38 cellular contexts compared by ENCODE assay signal in genomic region chr17:77560417-77560816, GRCh38.
"Had no signal": no experiment of that assay in that cellular context is flagged by ENCODE, and none has a peak within 500 bp of the region (broad histone marks: within the 10 kb centered on the region; RNA-seq: fewer than 3 reads in every experiment).

No MANE protein-coding gene starts in this region.

- H3K36me3 Mint-ChIP-seq: activated CD8-positive, alpha-beta memory T cell treated with anti-CD3 and anti-CD28 coated beads, Interleukin-2, amount 10 ng/mL, durations not matched to agents 7 days and 5 days; activated naive CD4-positive, alpha-beta T cell treated with anti-CD3 and anti-CD28 coated beads, Interleukin-2, amount 10 ng/mL, durations not matched to agents 7 days and 5 days; activated naive CD4-positive, alpha-beta T cell treated with anti-CD3 and anti-CD28 coated beads, Interleukin-2, amount 50 U/mL, for 24 hours; activated naive CD8-positive, alpha-beta T cell; activated naive CD8-positive, alpha-beta T cell treated with anti-CD3 and anti-CD28 coated beads, Interleukin-2, amount 10 ng/mL, durations not matched to agents 7 days and 5 days; brain had no signal

- H3K9me3 ChIP-seq: ascending aorta had no signal

- DNase-seq: activated CD4-positive, alpha-beta memory T cell treated with anti-CD3 and anti-CD28 coated beads, Interleukin-2, amount 10 ng/mL, durations not matched to agents 7 days and 5 days; activated CD4-positive, alpha-beta T cell treated with anti-CD3 and anti-CD28 coated beads for 1 hour; activated CD4-positive, alpha-beta T cell treated with anti-CD3 and anti-CD28 coated beads for 36 hours; activated CD4-positive, alpha-beta T cell treated with anti-CD3 and anti-CD28 coated beads for 48 hours; activated CD4-positive, alpha-beta T cell treated with anti-CD3 and anti-CD28 coated beads, Interleukin-2, amount 10 ng/mL, durations not matched to agents 7 days and 5 days; activated CD4-positive, alpha-beta T cell treated with anti-CD3 and anti-CD28 coated beads, Interleukin-2, amount 50 U/mL, for 48 hours; activated CD4-positive, CD25-positive, alpha-beta regulatory T cell; activated CD8-positive, alpha-beta memory T cell treated with anti-CD3 and anti-CD28 coated beads for 24 hours; activated CD8-positive, alpha-beta memory T cell treated with anti-CD3 and anti-CD28 coated beads, Interleukin-2, amount 10 ng/mL, durations not matched to agents 7 days and 5 days; activated CD8-positive, alpha-beta memory T cell treated with anti-CD3 and anti-CD28 coated beads, Interleukin-2, amount 50 U/mL, for 48 hours; activated CD8-positive, alpha-beta T cell treated with anti-CD3 and anti-CD28 coated beads, Interleukin-2, amount 10 ng/mL, durations not matched to agents 7 days and 5 days; activated effector memory CD4-positive, alpha-beta T cell treated with Interleukin-2 at 50 U/mL for 16 hours; activated gamma-delta T cell; activated naive CD4-positive, alpha-beta T cell treated with anti-CD3 and anti-CD28 coated beads, Interleukin-2, amount 10 ng/mL, durations not matched to agents 7 days and 5 days; activated naive CD4-positive, alpha-beta T cell treated with Interleukin-2 at 50 U/mL for 16 hours; activated naive CD8-positive, alpha-beta T cell treated with anti-CD3 and anti-CD28 coated beads, Interleukin-2, amount 10 ng/mL, durations not matched to agents 7 days and 5 days; activated naive CD8-positive, alpha-beta T cell treated with anti-CD3 and anti-CD28 coated beads, Interleukin-2, amount 50 U/mL, for 24 hours; activated T-cell treated with anti-CD3 and anti-CD28 coated beads, Interleukin-2, amount 50 U/mL, for 24 hours; activated T-cell treated with anti-CD3 and anti-CD28 coated beads, Interleukin-2, amount 50 U/mL, for 48 hours; amygdala; anterior cingulate cortex; caudate nucleus; cerebellar nuclear complex; T-helper 1 cell; T-helper 2 cell; T-helper 9 cell; WERI-Rb-1 had no signal

- H3K27me3 Mint-ChIP-seq: activated naive CD4-positive, alpha-beta T cell treated with anti-CD3 and anti-CD28 coated beads, Interleukin-2, amount 50 U/mL, for 24 hours; activated naive CD8-positive, alpha-beta T cell; activated naive CD8-positive, alpha-beta T cell treated with anti-CD3 and anti-CD28 coated beads, Interleukin-2, amount 50 U/mL, for 24 hours had no signal

- H3K4me3 ChIP-seq: ascending aorta, cardiac muscle cell had no signal

- H3K36me3 ChIP-seq: ascending aorta, cardiac muscle cell had no signal

- H3K27ac Mint-ChIP-seq: activated CD4-positive, alpha-beta memory T cell treated with anti-CD3 and anti-CD28 coated beads, Interleukin-2, amount 10 ng/mL, durations not matched to agents 7 days and 5 days; activated CD4-positive, alpha-beta T cell treated with anti-CD3 and anti-CD28 coated beads for 36 hours; activated CD4-positive, alpha-beta T cell treated with anti-CD3 and anti-CD28 coated beads, Interleukin-2, amount 10 ng/mL, durations not matched to agents 7 days and 5 days; activated CD8-positive, alpha-beta memory T cell treated with anti-CD3 and anti-CD28 coated beads, Interleukin-2, amount 10 ng/mL, durations not matched to agents 7 days and 5 days; activated CD8-positive, alpha-beta T cell treated with anti-CD3 and anti-CD28 coated beads, Interleukin-2, amount 10 ng/mL, durations not matched to agents 7 days and 5 days; activated naive CD4-positive, alpha-beta T cell treated with anti-CD3 and anti-CD28 coated beads, Interleukin-2, amount 10 ng/mL, durations not matched to agents 7 days and 5 days; activated naive CD8-positive, alpha-beta T cell; activated naive CD8-positive, alpha-beta T cell treated with anti-CD3 and anti-CD28 coated beads, Interleukin-2, amount 10 ng/mL, durations not matched to agents 7 days and 5 days; activated naive CD8-positive, alpha-beta T cell treated with anti-CD3 and anti-CD28 coated beads, Interleukin-2, amount 50 U/mL, for 24 hours; activated T-cell treated with anti-CD3 and anti-CD28 coated beads, Interleukin-2, amount 50 U/mL, for 24 hours; activated T-helper 2 cell treated with anti-CD3 and anti-CD28 coated beads, Interferon-gamma antibody, Interleukin-2, Interleukin-4, amounts not matched to agents 10 μg/mL and 5 μg/mL and 100 μg/mL, durations not matched to agents 14 hours and 24 hours and 36 hours; T-helper 1 cell treated with Interleukin-12 subunit alpha and Interleukin-12 subunit beta and Interleukin-4 antibody, amounts not matched to agents 30 μg/mL and 1 μg/mL, for 36 hours; T-helper 2 cell treated with Interferon-gamma antibody and Interleukin-4, amounts not matched to agents 5 μg/mL and 100 μg/mL, for 36 hours; WTC11 had no signal

- H3K9me3 Mint-ChIP-seq: activated CD4-positive, alpha-beta memory T cell treated with anti-CD3 and anti-CD28 coated beads, Interleukin-2, amount 10 ng/mL, durations not matched to agents 7 days and 5 days; activated CD4-positive, alpha-beta T cell treated with anti-CD3 and anti-CD28 coated beads, Interleukin-2, amount 10 ng/mL, durations not matched to agents 7 days and 5 days; activated naive CD4-positive, alpha-beta T cell treated with anti-CD3 and anti-CD28 coated beads, Interleukin-2, amount 10 ng/mL, durations not matched to agents 7 days and 5 days; activated naive CD4-positive, alpha-beta T cell treated with anti-CD3 and anti-CD28 coated beads, Interleukin-2, amount 50 U/mL, for 24 hours; activated naive CD8-positive, alpha-beta T cell treated with anti-CD3 and anti-CD28 coated beads, Interleukin-2, amount 10 ng/mL, durations not matched to agents 7 days and 5 days; activated naive CD8-positive, alpha-beta T cell treated with anti-CD3 and anti-CD28 coated beads, Interleukin-2, amount 50 U/mL, for 24 hours; activated T-cell treated with anti-CD3 and anti-CD28 coated beads, Interleukin-2, amount 50 U/mL, for 24 hours; activated T-helper 2 cell treated with anti-CD3 and anti-CD28 coated beads, Interferon-gamma antibody, Interleukin-2, Interleukin-4, amounts not matched to agents 10 μg/mL and 5 μg/mL and 100 μg/mL, durations not matched to agents 14 hours and 24 hours and 36 hours; central memory CD8-positive, alpha-beta T cell; T-helper 1 cell treated with Interleukin-12 subunit alpha and Interleukin-12 subunit beta and Interleukin-4 antibody, amounts not matched to agents 30 μg/mL and 1 μg/mL, for 36 hours; T-helper 2 cell treated with Interferon-gamma antibody and Interleukin-4, amounts not matched to agents 5 μg/mL and 100 μg/mL, for 36 hours had no signal

- H3K27ac ChIP-seq: ascending aorta, cardiac muscle cell, WERI-Rb-1 had no signal

- H3K4me3 Mint-ChIP-seq: activated CD4-positive, alpha-beta memory T cell treated with anti-CD3 and anti-CD28 coated beads, Interleukin-2, amount 10 ng/mL, durations not matched to agents 7 days and 5 days; activated CD4-positive, alpha-beta T cell treated with anti-CD3 and anti-CD28 coated beads for 36 hours; activated CD4-positive, alpha-beta T cell treated with anti-CD3 and anti-CD28 coated beads, Interleukin-2, amount 10 ng/mL, durations not matched to agents 7 days and 5 days; activated CD8-positive, alpha-beta memory T cell treated with anti-CD3 and anti-CD28 coated beads, Interleukin-2, amount 10 ng/mL, durations not matched to agents 7 days and 5 days; activated CD8-positive, alpha-beta T cell treated with anti-CD3 and anti-CD28 coated beads, Interleukin-2, amount 10 ng/mL, durations not matched to agents 7 days and 5 days; activated naive CD4-positive, alpha-beta T cell treated with anti-CD3 and anti-CD28 coated beads, Interleukin-2, amount 10 ng/mL, durations not matched to agents 7 days and 5 days; activated naive CD4-positive, alpha-beta T cell treated with anti-CD3 and anti-CD28 coated beads, Interleukin-2, amount 50 U/mL, for 24 hours; activated naive CD8-positive, alpha-beta T cell; activated naive CD8-positive, alpha-beta T cell treated with anti-CD3 and anti-CD28 coated beads, Interleukin-2, amount 10 ng/mL, durations not matched to agents 7 days and 5 days; activated naive CD8-positive, alpha-beta T cell treated with anti-CD3 and anti-CD28 coated beads, Interleukin-2, amount 50 U/mL, for 24 hours; activated T-cell treated with anti-CD3 and anti-CD28 coated beads, Interleukin-2, amount 50 U/mL, for 24 hours; brain; central memory CD8-positive, alpha-beta T cell; T-helper 1 cell treated with Interleukin-12 subunit alpha and Interleukin-12 subunit beta and Interleukin-4 antibody, amounts not matched to agents 30 μg/mL and 1 μg/mL, for 36 hours; T-helper 2 cell treated with Interferon-gamma antibody and Interleukin-4, amounts not matched to agents 5 μg/mL and 100 μg/mL, for 36 hours; WTC11 had no signal

- H3K27me3 ChIP-seq: ascending aorta, cardiac muscle cell had no signal

- ATAC-seq: activated CD4-positive, alpha-beta T cell treated with anti-CD3 and anti-CD28 coated beads for 36 hours; activated CD4-positive, CD25-positive, alpha-beta regulatory T cell treated with anti-CD3 and anti-CD28 coated beads, Interleukin-2, amount 50 U/mL, for 24 hours; activated CD8-positive, alpha-beta memory T cell treated with anti-CD3 and anti-CD28 coated beads, Interleukin-2, amount 10 ng/mL, durations not matched to agents 7 days and 5 days; activated CD8-positive, alpha-beta T cell treated with anti-CD3 and anti-CD28 coated beads, Interleukin-2, amount 10 ng/mL, durations not matched to agents 7 days and 5 days; activated naive CD8-positive, alpha-beta T cell treated with anti-CD3 and anti-CD28 coated beads, Interleukin-2, amount 50 U/mL, for 24 hours; WTC11 had no signal

- H3K4me1 Mint-ChIP-seq: activated CD4-positive, alpha-beta memory T cell treated with anti-CD3 and anti-CD28 coated beads, Interleukin-2, amount 10 ng/mL, durations not matched to agents 7 days and 5 days; activated CD4-positive, alpha-beta T cell treated with anti-CD3 and anti-CD28 coated beads for 36 hours; activated CD4-positive, alpha-beta T cell treated with anti-CD3 and anti-CD28 coated beads, Interleukin-2, amount 10 ng/mL, durations not matched to agents 7 days and 5 days; activated CD8-positive, alpha-beta memory T cell treated with anti-CD3 and anti-CD28 coated beads, Interleukin-2, amount 10 ng/mL, durations not matched to agents 7 days and 5 days; activated naive CD4-positive, alpha-beta T cell treated with anti-CD3 and anti-CD28 coated beads, Interleukin-2, amount 10 ng/mL, durations not matched to agents 7 days and 5 days; activated naive CD4-positive, alpha-beta T cell treated with anti-CD3 and anti-CD28 coated beads, Interleukin-2, amount 50 U/mL, for 24 hours; activated naive CD8-positive, alpha-beta T cell treated with anti-CD3 and anti-CD28 coated beads, Interleukin-2, amount 10 ng/mL, durations not matched to agents 7 days and 5 days; activated naive CD8-positive, alpha-beta T cell treated with anti-CD3 and anti-CD28 coated beads, Interleukin-2, amount 50 U/mL, for 24 hours; central memory CD8-positive, alpha-beta T cell had no signal
